25 cellular contexts compared by ENCODE assay signal in the genomic region with DNA sequence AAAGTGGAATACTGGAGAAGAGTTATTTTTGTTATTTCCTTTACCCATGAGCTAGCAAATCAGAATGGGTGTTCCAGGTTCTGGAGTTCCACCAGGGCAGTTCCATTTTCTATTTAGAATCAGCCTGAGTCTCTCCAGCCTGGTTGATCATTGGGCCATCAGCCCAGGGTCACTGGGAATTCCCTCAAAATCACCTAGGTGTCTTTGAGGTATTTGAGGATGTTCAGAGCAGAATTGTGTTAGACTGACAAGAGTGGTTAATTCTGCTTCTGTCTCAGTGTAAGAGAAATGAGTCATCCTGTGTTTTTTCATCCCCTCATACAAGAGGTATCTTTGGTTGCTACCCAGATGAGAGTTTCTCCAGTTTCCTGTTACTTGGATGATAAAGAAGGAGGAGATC. TPM values are rescaled to one million over a fixed set of nuclear protein-coding genes. Genes with fewer than 3 reads are reported as not detected.
DNase-seq lines count a peak whose midpoint lies in the region; ATAC-seq, FAIRE-seq and TF ChIP-seq lines count a peak whose summit lies in the region.
"Had no signal": no experiment of that assay in that cellular context is flagged by ENCODE, and none has a peak within 500 bp of the region (broad histone marks: within the 10 kb centered on the region; RNA-seq: fewer than 3 reads in every experiment).

No MANE protein-coding gene starts in this region.

- H3K4me1 ChIP-seq in mammary epithelial cell (ENCODE audit: insufficient read depth, low read length) (no peaks in the 10 kb centered on the region), breast epithelium (no peaks in the 10 kb centered on the region), IMR-90 (ENCODE audit: control insufficient read depth, insufficient read depth, low read length) (no peaks in the 10 kb centered on the region), astrocyte (ENCODE audit: insufficient read depth, low read length) (no peaks in the 10 kb centered on the region), left ventricle myocardium inferior (no peaks in the 10 kb centered on the region)
- H3K4me1 ChIP-seq: BLaER1, HAP-1 had no signal

- peaks cover 6% of the 10 kb centered on the region for H3K9me3 Mint-ChIP-seq in astrocyte (ENCODE audit: unreplicated experiment)
- H3K9me3 Mint-ChIP-seq in stimulated activated naive B cell treated with anti-CD40 and anti-IgM and Interleukin-4, amounts not matched to agents 10 μg/mL and 1 μg/mL and 100 μg/mL, for 72 hours, result peaks cover 14 to 20% of the 10 kb centered on the region in 2 donors

- no peak overlapping the region for H3K27ac Mint-ChIP-seq in astrocyte (ENCODE audit: unreplicated experiment)
- H3K27ac Mint-ChIP-seq in stimulated activated naive B cell treated with anti-CD40 and anti-IgM and Interleukin-4, amounts not matched to agents 10 μg/mL and 1 μg/mL and 100 μg/mL, for 72 hours, result peak overlapping the region; percentile 75
- H3K27ac Mint-ChIP-seq: CD8-positive, alpha-beta T cell; GM23338 had no signal

- H3K4me1 Mint-ChIP-seq in astrocyte (ENCODE audit: low read depth, unreplicated experiment), result no peaks in the 10 kb centered on the region
- H3K4me1 Mint-ChIP-seq in stimulated activated naive B cell treated with anti-CD40 and anti-IgM and Interleukin-4, amounts not matched to agents 10 μg/mL and 1 μg/mL and 100 μg/mL, for 72 hours, result peaks cover 2 to 11% of the 10 kb centered on the region in 2 donors
- H3K4me1 Mint-ChIP-seq: GM23338 had no signal

- H4K91ac ChIP-seq in IMR-90 (ENCODE audit: insufficient read depth, low read depth, low read length), result no peak overlapping the region

- H2BK20ac ChIP-seq in IMR-90 (ENCODE audit: low read depth, low read length), result no peak overlapping the region

- H2AK5ac ChIP-seq in IMR-90 (ENCODE audit: low read depth, low read length), result no peak overlapping the region

- TF ChIP-seq POLR2A in breast epithelium (IDR thresholded peaks at IDR 0.05) (no peak), IMR-90 (IDR thresholded peaks at IDR 0.05; ENCODE audit: low read depth, low read length) (no peak)

- peak; percentile 13 for FAIRE-seq in astrocyte (lab: Jason Lieb, UNC)
- FAIRE-seq: GM12892 had no signal

- H3K14ac ChIP-seq in IMR-90 (replicated peaks; ENCODE audit: low read depth, low read length), result no peak overlapping the region

- no peak overlapping the region for H2BK15ac ChIP-seq in IMR-90 (ENCODE audit: low read depth, low read length)

- no peak overlapping the region for H3K27ac ChIP-seq in mammary epithelial cell (ENCODE audit: insufficient read depth, low read depth, low read length)
- H3K27ac ChIP-seq in breast epithelium, result no peak overlapping the region
- H3K27ac ChIP-seq in IMR-90 (ENCODE audit: insufficient read depth, low read length), result no peak overlapping the region
- H3K27ac ChIP-seq in astrocyte (ENCODE audit: low read depth, low read length), result no peak overlapping the region
- no peak overlapping the region for H3K27ac ChIP-seq in left ventricle myocardium inferior (replicated peaks)
- H3K27ac ChIP-seq: BLaER1, HL-60 had no signal

- no peak overlapping the region for H4K5ac ChIP-seq in IMR-90 (ENCODE audit: low read depth, low read length)

- H2BK120ac ChIP-seq in IMR-90 (ENCODE audit: low read depth, low read length), result no peak overlapping the region

- no peaks in the 10 kb centered on the region for H3K27me3 ChIP-seq in mammary epithelial cell (ENCODE audit: insufficient read depth, low read length)
- no peaks in the 10 kb centered on the region for H3K27me3 ChIP-seq in breast epithelium
- H3K27me3 ChIP-seq in IMR-90 (ENCODE audit: control insufficient read depth, insufficient read depth, low read length), result no peaks in the 10 kb centered on the region
- no peaks in the 10 kb centered on the region for H3K27me3 ChIP-seq in astrocyte (ENCODE audit: insufficient read depth, low read length)
- H3K27me3 ChIP-seq in left ventricle myocardium inferior (ENCODE audit: low read depth), result no peaks in the 10 kb centered on the region
- H3K27me3 ChIP-seq: BLaER1 had no signal

- in situ Hi-C loops in mammary epithelial cell (cut with MboI; ENCODE audit: low sequenced_read_pairs in 2 of 2), result no loop called here
- in situ Hi-C loops in IMR-90 (cut with MboI; ENCODE audit: low sequenced_read_pairs), result no loop called here

- no peak overlapping the region for H3K56ac ChIP-seq in IMR-90 (ENCODE audit: extremely low read depth, insufficient read depth, low read length)

- peaks cover 0 to 3% of the 10 kb centered on the region in 2 experiments; a peak in 1 of 4 replicates for H3K79me1 ChIP-seq in IMR-90 (ENCODE audit: low read depth in 1 of 2, low read length in 2 of 2)

- dilution Hi-C loops in mammary epithelial cell (cut with HindIII; ENCODE audit: low sequenced_read_pairs), result no loop called here
- dilution Hi-C loops in IMR-90 (cut with HindIII; ENCODE audit: low sequenced_read_pairs, unreplicated experiment), result no loop called here

- no peak overlapping the region for H3K4ac ChIP-seq in IMR-90 (ENCODE audit: low read depth, low read length)

- no peaks in the 10 kb centered on the region for H3K27me3 Mint-ChIP-seq in astrocyte (ENCODE audit: low read depth, unreplicated experiment)
- no peaks in the 10 kb centered on the region for H3K27me3 Mint-ChIP-seq in stimulated activated naive B cell treated with anti-CD40 and anti-IgM and Interleukin-4, amounts not matched to agents 10 μg/mL and 1 μg/mL and 100 μg/mL, for 72 hours

- H3K9ac ChIP-seq in mammary epithelial cell (ENCODE audit: insufficient read depth, low read length), result no peak overlapping the region
- H3K9ac ChIP-seq in IMR-90 (ENCODE audit: low read depth, low read length), result no peak overlapping the region
- H3K9ac ChIP-seq in astrocyte (ENCODE audit: low read length), result no peak overlapping the region
- H3K9ac ChIP-seq: BLaER1 had no signal

- CTCF ChIA-PET in mammary epithelial cell (lab: Charles Lee; ENCODE audit: low non-redundant PET), result no interaction called here
- CTCF ChIA-PET in IMR-90 (lab: Yijun Ruan, JAX), result no interaction called here

- H2BK5ac ChIP-seq in IMR-90 (ENCODE audit: low read depth, low read length, poor library complexity, severe bottlenecking), result no peak overlapping the region

- H3K36me3 ChIP-seq in mammary epithelial cell (ENCODE audit: insufficient read depth, low read length) (peaks cover 2% of the 10 kb centered on the region), breast epithelium (no peaks in the 10 kb centered on the region), IMR-90 (ENCODE audit: control insufficient read depth, insufficient read depth, low read length) (peaks cover 3% of the 10 kb centered on the region; the same call in 1 of the 2 replicates), astrocyte (ENCODE audit: insufficient read depth, low read length) (peaks cover 8% of the 10 kb centered on the region), left ventricle myocardium inferior (peaks cover 29% of the 10 kb centered on the region)
- H3K36me3 ChIP-seq: HAP-1 had no signal

- H3K36me3 Mint-ChIP-seq in astrocyte (ENCODE audit: low read depth, unreplicated experiment), result peaks cover 15% of the 10 kb centered on the region
- H3K36me3 Mint-ChIP-seq in stimulated activated naive B cell treated with anti-CD40 and anti-IgM and Interleukin-4, amounts not matched to agents 10 μg/mL and 1 μg/mL and 100 μg/mL, for 72 hours, result peaks cover 55 to 74% of the 10 kb centered on the region in 2 donors

- H3K79me2 ChIP-seq in mammary epithelial cell (ENCODE audit: insufficient read depth, low read length) (peaks cover 11% of the 10 kb centered on the region), astrocyte (ENCODE audit: insufficient read depth, low read length) (peaks cover 5% of the 10 kb centered on the region)

- H3K4me3 Mint-ChIP-seq in astrocyte (ENCODE audit: unreplicated experiment), result no peak overlapping the region
- H3K4me3 Mint-ChIP-seq in stimulated activated naive B cell treated with anti-CD40 and anti-IgM and Interleukin-4, amounts not matched to agents 10 μg/mL and 1 μg/mL and 100 μg/mL, for 72 hours, result no peak overlapping the region
- H3K4me3 Mint-ChIP-seq: CD8-positive, alpha-beta T cell; GM23338 had no signal

- POLR2A ChIA-PET in IMR-90 (lab: Charles Lee; ENCODE audit: unreplicated experiment), result no interaction called here

- TF ChIP-seq CTCF in mammary epithelial cell (conservative IDR thresholded peaks at IDR 0.05 in 1 of 2, IDR thresholded peaks at IDR 0.05 in 1 of 2; ENCODE audit: extremely low read depth in 1 of 2, insufficient read depth in 1 of 2, low read depth in 1 of 2, low read length in 2 of 2) (no peak), breast epithelium (IDR thresholded peaks at IDR 0.05) (no peak), IMR-90 (conservative IDR thresholded peaks at IDR 0.05; ENCODE audit: low read depth, low read length) (no peak), astrocyte (IDR thresholded peaks at IDR 0.05; ENCODE audit: insufficient read depth, low read depth, low read length) (no peak), left ventricle myocardium inferior (IDR thresholded peaks at IDR 0.05; ENCODE audit: borderline replicate concordance) (no peak)

- H3K9me3 ChIP-seq in mammary epithelial cell (replicated peaks; ENCODE audit: insufficient read depth, low read length) (peaks cover 15% of the 10 kb centered on the region), breast epithelium (no peaks in the 10 kb centered on the region), IMR-90 (ENCODE audit: control insufficient read depth, insufficient read depth, low read length) (peaks cover 8% of the 10 kb centered on the region), astrocyte (ENCODE audit: insufficient read depth, low read depth, low read length) (peaks cover 7% of the 10 kb centered on the region), left ventricle myocardium inferior (replicated peaks) (no peaks in the 10 kb centered on the region)
- H3K9me3 ChIP-seq: HAP-1 had no signal

- no peak overlapping the region for H3K4me2 ChIP-seq in mammary epithelial cell (ENCODE audit: insufficient read depth, low read depth, low read length)
- no peak overlapping the region for H3K4me2 ChIP-seq in IMR-90 (ENCODE audit: low read depth, low read length)
- H3K4me2 ChIP-seq in astrocyte (ENCODE audit: low read length), result no peak overlapping the region
- H3K4me2 ChIP-seq: BLaER1, GM23338 had no signal

- no peak overlapping the region for H3K23ac ChIP-seq in IMR-90 (ENCODE audit: low read depth, low read length)

- DNase-seq in mammary epithelial cell (peak; percentile 18), breast epithelium (ENCODE audit: low spot score in 2 of 2) (no peak), IMR-90 (peak; percentile 0), astrocyte (ENCODE audit: low read depth) (no peak), NCI-H2196 (lab: John Stamatoyannopoulos, UW; ENCODE audit: unreplicated experiment) (no peak), left ventricle myocardium inferior (no peak)
- peak; percentile 53 for DNase-seq in stimulated activated naive B cell treated with anti-CD40 and anti-IgM and Interleukin-4, amounts not matched to agents 10 μg/mL and 1 μg/mL and 100 μg/mL, for 72 hours
- DNase-seq: Calu3; CD8-positive, alpha-beta T cell; DMS153; KG1; NCI-H1092 treated with DMSO at 0.1 percent for 48 hours; NCI-H1436 treated with DMSO at 0.1 percent for 48 hours; NCI-H2029; NCI-H345; NCI-H524; NCI-H774; NK-92 treated with Interleukin-12 subunit alpha and Interleukin-12 subunit beta, amount 100 ng/mL, for 24 hours had no signal

- no peak for ATAC-seq in IMR-90 (ENCODE audit: low read depth)
- peak; percentile 85 to 94 for ATAC-seq in stimulated activated naive B cell treated with anti-CD40 and anti-IgM and Interleukin-4, amounts not matched to agents 10 μg/mL and 1 μg/mL and 100 μg/mL, for 72 hours (replicated peaks)
- ATAC-seq: CD8-positive, alpha-beta T cell; GM23338; Panc1; SK-N-SH treated with all-trans-retinoic acid at 6 μM for 48 hours had no signal

- no peak overlapping the region for H3K18ac ChIP-seq in IMR-90 (ENCODE audit: low read depth, low read length)

- H4K8ac ChIP-seq in IMR-90 (ENCODE audit: low read depth in 2 of 2, low read length in 2 of 2), result no peak overlapping the region

- no peak overlapping the region for H2AK9ac ChIP-seq in IMR-90 (replicated peaks; ENCODE audit: low read depth, low read length, poor library complexity)

- no peak for TF ChIP-seq RAD21 in IMR-90 (IDR thresholded peaks at IDR 0.05; ENCODE audit: low read length)

- H2AFZ ChIP-seq in mammary epithelial cell (ENCODE audit: low read depth, low read length) (no peak overlapping the region), IMR-90 (replicated peaks; ENCODE audit: low read length, poor library complexity) (no peak overlapping the region), astrocyte (ENCODE audit: low read depth, low read length) (no peak overlapping the region)
- H2AFZ ChIP-seq: GM23338 had no signal

- intact Hi-C loops in mammary epithelial cell (cut with micrococcal nuclease), result no loop called here
- intact Hi-C loops in breast epithelium (cut with DNase I; ENCODE audit: low total_unique reads), result no loop called here
- intact Hi-C loops in IMR-90 (cut with micrococcal nuclease), result no loop called here
- intact Hi-C loops in left ventricle myocardium inferior (cut with micrococcal nuclease), result no loop called here

- H4K20me1 ChIP-seq in mammary epithelial cell (ENCODE audit: insufficient read depth, low read length) (no peaks in the 10 kb centered on the region), IMR-90 (ENCODE audit: insufficient read depth, low read length) (no peaks in the 10 kb centered on the region), astrocyte (ENCODE audit: insufficient read depth, low read length) (no peaks in the 10 kb centered on the region)
- H4K20me1 ChIP-seq: BLaER1 had no signal

- no peaks in the 10 kb centered on the region for H3K9me1 ChIP-seq in IMR-90 (ENCODE audit: insufficient read depth, low read length)

- H3K4me3 ChIP-seq in mammary epithelial cell (replicated peaks in 1 of 3; ENCODE audit: insufficient read depth in 1 of 3, low read depth in 2 of 3, low read length in 3 of 3) (no peak overlapping the region), breast epithelium (no peak overlapping the region), IMR-90 (ENCODE audit: insufficient read depth, low read depth, low read length) (no peak overlapping the region), astrocyte (ENCODE audit: insufficient read depth, low read depth, low read length) (no peak overlapping the region), left ventricle myocardium inferior (no peak overlapping the region)
- H3K4me3 ChIP-seq: BLaER1, GM23338, HAP-1 had no signal

- BruUV-seq in mammary epithelial cell (replicated peaks; lab: Mats Ljungman, UMichigan) (no TSS peak), IMR-90 (replicated peaks; lab: Mats Ljungman, UMichigan) (no TSS peak)

RNA-seq across cellular contexts. Expression of gene ZNF66, which starts 11.7 kb away (rescaled TPM):
- total RNA-seq in mammary epithelial cell (1 to 10 TPM; 5.3 to 6.1 TPM), breast epithelium (10 to 100 TPM in 2 of 3 donors, 1 to 10 TPM in 1; 4.2 to 17.3 (median 15.4) TPM), IMR-90 (2012; rRNA removed) (2.0 and 2.2 TPM in 2 replicates), astrocyte (3.9 and 7.5 TPM in 2 replicates), left ventricle myocardium inferior (0.91 TPM)
- polyA plus RNA-seq in mammary epithelial cell (2.3 TPM), IMR-90 (2012; rRNA removed) (0.55 and 0.75 TPM in 2 replicates)
- polyA minus RNA-seq in mammary epithelial cell, result not detected
- 0.10 and 0.31 TPM in 2 replicates for polyA plus RNA-seq in IMR-90 (2012; cell fraction: cytosol; rRNA removed)
- 0.04 and 0.68 TPM in 2 replicates for polyA plus RNA-seq in IMR-90 (2012; cell fraction: nucleus; rRNA removed; ENCODE audit: low replicate concordance)

Comparison
In these comparisons a context has a peak if more than half of its experiments do, and no peak if none do; other contexts are left out.
1. DNase-seq: peak in mammary epithelial cell (single experiment), IMR-90 (single experiment) and stimulated activated naive B cell treated with anti-CD40 and anti-IgM and Interleukin-4, amounts not matched to agents 10 μg/mL and 1 μg/mL and 100 μg/mL, for 72 hours (single experiment); none in breast epithelium (0 of 2), astrocyte (single experiment), NCI-H2196 (single experiment) and left ventricle myocardium inferior (single experiment).